8 cellular contexts compared by ENCODE assay signal in genomic region chr9:111630182-111631070, GRCh38. TPM values are rescaled to one million over a fixed set of nuclear protein-coding genes. Genes with fewer than 3 reads are reported as not detected.
DNase-seq lines count a peak whose midpoint lies in the region; ATAC-seq, FAIRE-seq and TF ChIP-seq lines count a peak whose summit lies in the region.

No MANE protein-coding gene starts in this region.

- no peak overlapping the region for H2BK20ac ChIP-seq in H1 (ENCODE audit: low read length)

- no peak overlapping the region for H3K4ac ChIP-seq in H1 (replicated peaks; ENCODE audit: insufficient read length, low read depth, low read length)

- peak overlapping the region; percentile 42 for H4K5ac ChIP-seq in H1 (ENCODE audit: insufficient read length, low read depth, low read length)

- H3K27me3 ChIP-seq in H7 (ENCODE audit: control insufficient read depth, insufficient read depth, low read length) (no peaks in the 10 kb centered on the region), H1 (replicated peaks in 1 of 4; ENCODE audit: control insufficient read depth in 3 of 4, extremely low read depth in 1 of 4, insufficient read depth in 3 of 4, low read length in 3 of 4) (no peaks in the 10 kb centered on the region)

- peak overlapping the region; percentile 94 for H3K4me3 Mint-ChIP-seq in nephron progenitor cell

- no peak overlapping the region for H4K91ac ChIP-seq in H1 (replicated peaks; ENCODE audit: insufficient read length, low read length)

- no peak overlapping the region for H2BK15ac ChIP-seq in H1 (ENCODE audit: low read length)

- no peak for TF ChIP-seq EP300 in H1 (IDR thresholded peaks at IDR 0.05; ENCODE audit: borderline replicate concordance in 1 of 2, low read depth in 2 of 2, low read length in 2 of 2)

- TF ChIP-seq CTCF in NB4 (IDR thresholded peaks at IDR 0.05; ENCODE audit: low read depth, low read length) (no peak), H1 (IDR thresholded peaks at IDR 0.05; ENCODE audit: control extremely low read depth in 1 of 3, insufficient read depth in 1 of 3, low read depth in 1 of 3, low read length in 3 of 3) (no peak), nephron progenitor cell (IDR thresholded peaks at IDR 0.05) (no peak)

- no peak overlapping the region for H2BK12ac ChIP-seq in H1 (ENCODE audit: low read depth, low read length)

- CTCF ChIA-PET in H1 (lab: Charles Lee; ENCODE audit: partially characterized antibody) = interaction anchor here (1.0 to 1.3 kb wide), 3 partner anchors 20 to 44 kb away, joined by 3 to 5 read pairs (median 3); no protein-coding TSS in a partner anchor

- H3K79me1 ChIP-seq in H1 (ENCODE audit: low read depth, low read length) = no peaks in the 10 kb centered on the region

- H3K27me3 Mint-ChIP-seq in nephron progenitor cell (ENCODE audit: low read depth, poor library complexity) = no peaks in the 10 kb centered on the region

- no peak overlapping the region for H2BK5ac ChIP-seq in H1 (ENCODE audit: low read depth, low read length)

- peak overlapping the region; percentile 90 for H3K27ac Mint-ChIP-seq in nephron progenitor cell

- no peak overlapping the region for H2AK5ac ChIP-seq in H1 (ENCODE audit: low read depth, low read length)

- no peak overlapping the region for H3K23ac ChIP-seq in H1 (ENCODE audit: insufficient read length)

- peaks cover 8% of the 10 kb centered on the region; the same call in 1 of the 2 replicates for H3K23me2 ChIP-seq in H1 (ENCODE audit: low read depth, low read length)

- H3K36me3 ChIP-seq in H7 (replicated peaks; ENCODE audit: control insufficient read depth, insufficient read depth, low read length) (no peaks in the 10 kb centered on the region; the same call in 1 of the 2 replicates), H1 (ENCODE audit: control insufficient read depth in 2 of 4, insufficient read depth in 4 of 4, low read length in 3 of 4) (no peaks in the 10 kb centered on the region)

- no peaks in the 10 kb centered on the region for H3K9me3 Mint-ChIP-seq in nephron progenitor cell

- DNase-seq in H7 (no peak), NB4 (ENCODE audit: low read depth) (no peak), H1 (ENCODE audit: low read depth in 1 of 2, low spot score in 2 of 2) (peak in 1 of 2 experiments; percentile 46), nephron progenitor cell (peak; percentile 19), frontal cortex (ENCODE audit: low spot score in 2 of 2) (no peak), GM19238 (ENCODE audit: insufficient read length, low spot score) (no peak)

- peak overlapping the region; percentile 90 to 94 for H3K4me2 ChIP-seq in H1 (ENCODE audit: insufficient read depth in 1 of 2, low read depth in 2 of 2, low read length in 2 of 2)

- H2BK120ac ChIP-seq in H1 (replicated peaks; ENCODE audit: low read depth, low read length) = no peak overlapping the region

- peak overlapping the region; percentile 56 to 85 (median 60) for H3K9ac ChIP-seq in H1 (replicated peaks in 1 of 4; ENCODE audit: extremely low read depth in 1 of 4, low read depth in 3 of 4, low read length in 3 of 4)

- TF ChIP-seq RAD21 in H1 (IDR thresholded peaks at IDR 0.05 in 1 of 2, conservative IDR thresholded peaks at IDR 0.05 in 1 of 2; ENCODE audit: low read depth in 2 of 2, low read length in 2 of 2) = no peak

- FAIRE-seq in H1 (lab: Jason Lieb, UNC) (no peak), frontal cortex (lab: Jason Lieb, UNC) (no peak)

- H3K4me3 ChIP-seq in H7 (ENCODE audit: insufficient read depth, low read depth, low read length) (peak overlapping the region; percentile 99), NB4 (ENCODE audit: low read depth, low read length) (peak overlapping the region; percentile 89), H1 (ENCODE audit: extremely low read depth in 1 of 4, insufficient read depth in 2 of 4, low read depth in 3 of 4, low read length in 4 of 4) (peak overlapping the region; percentile 81 to 92 (median 90))

- ATAC-seq in GM18519 (IDR thresholded peaks at IDR 0.05; ENCODE audit: low FRiP score, unreplicated experiment) (peak; percentile 12), HG03469 (IDR thresholded peaks at IDR 0.05; ENCODE audit: unreplicated experiment) (no peak)

- peaks cover 0 to 3% (median 0%) of the 10 kb centered on the region in 4 experiments; a peak in 3 of 7 replicates for H3K4me1 ChIP-seq in H1 (replicated peaks in 1 of 4; ENCODE audit: control insufficient read depth in 3 of 4, insufficient read depth in 4 of 4, low read length in 3 of 4)

- H3K9me3 ChIP-seq in H1 (ENCODE audit: insufficient read depth in 2 of 2, low read depth in 1 of 2, low read length in 1 of 2) = no peaks in the 10 kb centered on the region

- H3K56ac ChIP-seq in H1 (replicated peaks; ENCODE audit: insufficient read length, low read depth, low read length) = peak overlapping the region; percentile 1

- no peak overlapping the region for H3K14ac ChIP-seq in H1 (ENCODE audit: insufficient read length)

- H3K18ac ChIP-seq in H1 (ENCODE audit: extremely low read depth, low read length) = peak overlapping the region; percentile 11; the same call in 1 of the 2 replicates

- TF ChIP-seq POLR2A in NB4 (IDR thresholded peaks at IDR 0.05; ENCODE audit: extremely low read depth, insufficient read length) = no peak
- TF ChIP-seq POLR2A in H1 (IDR thresholded peaks at IDR 0.05; ENCODE audit: control extremely low read depth in 1 of 2, low read depth in 2 of 2, low read length in 2 of 2) = no peak

- peaks cover 0 to 6% of the 10 kb centered on the region in 2 experiments for H4K20me1 ChIP-seq in H1 (replicated peaks in 1 of 2; ENCODE audit: control insufficient read depth in 1 of 2, insufficient read depth in 2 of 2, low read length in 2 of 2)

- H2AFZ ChIP-seq in H1 (ENCODE audit: low read length) = peak overlapping the region; percentile 97

- POLR2A ChIA-PET in H1 (lab: Charles Lee; ENCODE audit: partially characterized antibody) = interaction anchor here (0.9 to 5.0 kb wide), 11 partner anchors 9 to 105 kb away, joined by 3 to 27 read pairs (median 5); partner anchors contain the start of genes GNG10 and PTGR1

- peaks cover 13 to 39% of the 10 kb centered on the region in 2 experiments for H3K79me2 ChIP-seq in H1 (ENCODE audit: control insufficient read depth in 1 of 2, insufficient read depth in 2 of 2, low read length in 2 of 2)

- 0 out of 2 replicates have a peak overlapping the region, but pooled peaks have one; percentile 17 for H3K27ac ChIP-seq in H1 (ENCODE audit: low read depth, low read length)

- H3K4me1 Mint-ChIP-seq in nephron progenitor cell = peaks cover 29% of the 10 kb centered on the region

- WGBS in H1 (ENCODE audit: extremely low coverage in 1 of 2, insufficient coverage in 1 of 2, insufficient read length in 1 of 2, insufficient replicate concordance in 2 of 2, low coverage in 1 of 2, low lambda C conversion rate in 2 of 2, missing lambda C conversion rate in 1 of 2), 2 experiments = 14% methylated on average over 22 of the region's 22 CpGs; no CpG with 5 or more reads in 1 of the 2 experiments

- H4K8ac ChIP-seq in H1 (ENCODE audit: extremely low read depth, insufficient read depth, low read length) = no peak overlapping the region

- peaks cover 21% of the 10 kb centered on the region for H3K36me3 Mint-ChIP-seq in nephron progenitor cell (ENCODE audit: low read depth)

TF ChIP-seq in H1, 55 proteins besides CTCF, POLR2A, EP300 and RAD21:
- TF ChIP-seq KDM4A (IDR thresholded peaks at IDR 0.05; ENCODE audit: low read depth, low read length, severe bottlenecking) = peak; percentile 11
- TF ChIP-seq TEAD4 (IDR thresholded peaks at IDR 0.05; ENCODE audit: low read depth, low read length) = no peak

RNA-seq across cellular contexts. Expression of gene DNAJC25, which starts 0.7 kb away (rescaled TPM):
- total RNA-seq in H7 (2014; rRNA removed; shearing (Covaris generic)) = 6.1 and 10.3 TPM in 2 replicates
- total RNA-seq in H1 (2021; fragmentation: NEBNext Ultra II Directional; extraction: Animal tissue kit (Norgen Biotek cat#: 25700)) = 6.2 and 6.6 TPM in 2 replicates
- polyA plus RNA-seq in H1 (2011; rRNA removed) = 2.5 and 2.7 TPM in 2 replicates
- 4.1 TPM for polyA plus RNA-seq in H1 (2011; cell fraction: cytosol; rRNA removed)
- 4.5 TPM for polyA plus RNA-seq in H1 (2011; cell fraction: nucleus; rRNA removed)
- polyA plus RNA-seq in H1 (2012, experiment 1 of 2) = 3.2 to 4.8 TPM (median 3.4 TPM) in 4 replicates
- 0.76 TPM for polyA plus RNA-seq in H1 (2012, experiment 2 of 2)
- 10.5 TPM for polyA plus RNA-seq in H1 (2013, experiment 1 of 2)
- 12.6 TPM for polyA plus RNA-seq in H1 (2013, experiment 2 of 2)
- polyA minus RNA-seq in H1 (2011; rRNA and poly(A)+ RNA removed) = 1.4 and 2.2 TPM in 2 replicates
- polyA minus RNA-seq in H1 (2011; cell fraction: cytosol; rRNA and poly(A)+ RNA removed) = 1.5 TPM
- 6.0 TPM for polyA minus RNA-seq in H1 (2011; cell fraction: nucleus; rRNA and poly(A)+ RNA removed)
- total RNA-seq in frontal cortex = 4.5 TPM

RNA-seq across cellular contexts. Expression of gene GNG10, which starts 31.0 kb away (rescaled TPM):
- total RNA-seq in H7 (2014; rRNA removed; shearing (Covaris generic)) = 27.7 and 30.1 TPM in 2 replicates
- total RNA-seq in H1 (2021; fragmentation: NEBNext Ultra II Directional; extraction: Animal tissue kit (Norgen Biotek cat#: 25700)) = 28.5 and 30.5 TPM in 2 replicates
- polyA plus RNA-seq in H1 (2011; rRNA removed) = 17.7 and 24.7 TPM in 2 replicates
- polyA plus RNA-seq in H1 (2011; cell fraction: cytosol; rRNA removed) = 34.0 TPM
- 17.3 TPM for polyA plus RNA-seq in H1 (2011; cell fraction: nucleus; rRNA removed)
- polyA plus RNA-seq in H1 (2012, experiment 1 of 2) = 16.6 to 18.2 TPM (median 16.7 TPM) in 4 replicates
- 4.9 TPM for polyA plus RNA-seq in H1 (2012, experiment 2 of 2)
- 23.2 TPM for polyA plus RNA-seq in H1 (2013, experiment 1 of 2)
- polyA plus RNA-seq in H1 (2013, experiment 2 of 2) = 19.8 TPM
- 7.3 and 10.6 TPM in 2 replicates for polyA minus RNA-seq in H1 (2011; rRNA and poly(A)+ RNA removed)
- 2.3 TPM for polyA minus RNA-seq in H1 (2011; cell fraction: cytosol; rRNA and poly(A)+ RNA removed)
- 21.2 TPM for polyA minus RNA-seq in H1 (2011; cell fraction: nucleus; rRNA and poly(A)+ RNA removed)
- 37.9 TPM for total RNA-seq in frontal cortex

RNA-seq across cellular contexts. Expression of gene PTGR1, which starts 31.0 kb away (rescaled TPM):
- 91.2 and 199 TPM in 2 replicates for total RNA-seq in H7 (2014; rRNA removed; shearing (Covaris generic))
- 28.5 and 29.3 TPM in 2 replicates for total RNA-seq in H1 (2021; fragmentation: NEBNext Ultra II Directional; extraction: Animal tissue kit (Norgen Biotek cat#: 25700))
- 12.4 and 16.9 TPM in 2 replicates for polyA plus RNA-seq in H1 (2011; rRNA removed)
- polyA plus RNA-seq in H1 (2011; cell fraction: cytosol; rRNA removed) = 30.7 TPM
- polyA plus RNA-seq in H1 (2011; cell fraction: nucleus; rRNA removed) = 9.0 TPM
- 35.7 to 40.1 TPM (median 37.7 TPM) in 4 replicates for polyA plus RNA-seq in H1 (2012, experiment 1 of 2)
- polyA plus RNA-seq in H1 (2012, experiment 2 of 2) = 8.5 TPM
- polyA plus RNA-seq in H1 (2013, experiment 1 of 2) = 17.9 TPM
- polyA plus RNA-seq in H1 (2013, experiment 2 of 2) = 17.5 TPM
- polyA minus RNA-seq in H1 (2011; rRNA and poly(A)+ RNA removed) = 14.6 and 20.0 TPM in 2 replicates
- polyA minus RNA-seq in H1 (2011; cell fraction: cytosol; rRNA and poly(A)+ RNA removed) = 8.4 TPM
- 12.9 TPM for polyA minus RNA-seq in H1 (2011; cell fraction: nucleus; rRNA and poly(A)+ RNA removed)
- 12.2 TPM for total RNA-seq in frontal cortex
